Comparison of ENCODE assay signal across 28 cellular contexts in genomic region chr2:230739961-230740360, GRCh38. TPM values are rescaled to one million over a fixed set of nuclear protein-coding genes. Genes with fewer than 3 reads are reported as not detected.
A peak's percentile ranks its signal among the peaks of the same experiment; 100 is the strongest.
DNase-seq lines count a peak whose midpoint lies in the region; ATAC-seq and TF ChIP-seq lines count a peak whose summit lies in the region.
"Had no signal": no experiment of that assay in that cellular context is flagged by ENCODE, and none has a peak within 500 bp of the region (broad histone marks: within the 10 kb centered on the region; RNA-seq: fewer than 3 reads in every experiment).

No MANE protein-coding gene starts in this region.

- H3K4me3 ChIP-seq in osteoblast (ENCODE audit: insufficient read depth, low read length) = no peak overlapping the region
- H3K4me3 ChIP-seq: esophagus squamous epithelium, K562, SJSA1, skin epidermis, thoracic aorta, uterus had no signal

- no peak for DNase-seq in activated CD4-positive, CD25-positive, alpha-beta regulatory T cell treated with anti-CD3 and anti-CD28 coated beads, Interleukin-2, amount 50 U/mL, for 72 hours
- peak; percentile 20 for DNase-seq in EL
- DNase-seq in activated CD4-positive, alpha-beta memory T cell treated with anti-CD3 and anti-CD28 coated beads, Interleukin-2, amount 10 ng/mL, durations not matched to agents 7 days and 5 days = no peak
- peak; percentile 62 for DNase-seq in osteoblast (ENCODE audit: insufficient read length, low spot score, missing footprints)
- no peak for DNase-seq in nucleus accumbens (lab: John Stamatoyannopoulos, UW)
- DNase-seq in NCI-H1048 (lab: John Stamatoyannopoulos, UW) = no peak
- DNase-seq: activated CD4-positive, CD25-positive, alpha-beta regulatory T cell; activated CD8-positive, alpha-beta T cell treated with anti-CD3 and anti-CD28 coated beads for 36 hours; activated effector memory CD4-positive, alpha-beta T cell treated with anti-CD3 and anti-CD28 coated beads, Interleukin-2, amount 50 U/mL, for 16 hours; dermis blood vessel endothelial cell; esophagus squamous epithelium; foreskin keratinocyte; GOT3; head of caudate nucleus; naive thymus-derived CD8-positive, alpha-beta T cell; NCI-H1105; NCI-H187; NCI-H446 treated with DMSO at 0.1 percent for 48 hours; RPMI8226; stimulated activated naive CD4-positive, alpha-beta T cell treated with Interleukin-2 at 50 U/mL for 16 hours; uterus had no signal

- POLR2A ChIA-PET in activated CD4-positive, alpha-beta memory T cell treated with anti-CD3 and anti-CD28 coated beads, Interleukin-2, amount 10 ng/mL, durations not matched to agents 7 days and 5 days (lab: Charles Lee) = interaction anchor here (1.0 kb wide), 1 partner anchor 16 kb away, joined by 3 read pairs; no protein-coding TSS in a partner anchor

- no peak overlapping the region for H3K4me3 Mint-ChIP-seq in activated CD4-positive, alpha-beta memory T cell treated with anti-CD3 and anti-CD28 coated beads, Interleukin-2, amount 10 ng/mL, durations not matched to agents 7 days and 5 days
- H3K4me3 Mint-ChIP-seq: activated CD8-positive, alpha-beta T cell treated with anti-CD3 and anti-CD28 coated beads for 36 hours; central memory CD8-positive, alpha-beta T cell; naive thymus-derived CD8-positive, alpha-beta T cell had no signal

- H3K4me1 Mint-ChIP-seq in activated CD4-positive, alpha-beta memory T cell treated with anti-CD3 and anti-CD28 coated beads, Interleukin-2, amount 10 ng/mL, durations not matched to agents 7 days and 5 days = peaks cover 56% of the 10 kb centered on the region

- no peak overlapping the region for H2AFZ ChIP-seq in osteoblast (ENCODE audit: low read length)

- H3K4me1 ChIP-seq in osteoblast (ENCODE audit: insufficient read depth, low read length) = peaks cover 11% of the 10 kb centered on the region

- peak; percentile 67 to 76 for ATAC-seq in activated CD4-positive, CD25-positive, alpha-beta regulatory T cell treated with anti-CD3 and anti-CD28 coated beads, Interleukin-2, amount 50 U/mL, for 24 hours
- no peak for ATAC-seq in esophagus mucosa
- ATAC-seq: activated CD8-positive, alpha-beta T cell treated with anti-CD3 and anti-CD28 coated beads for 36 hours; foreskin keratinocyte; K562; naive thymus-derived CD8-positive, alpha-beta T cell had no signal

- H3K27me3 ChIP-seq in osteoblast (ENCODE audit: insufficient read depth, low read length) = no peaks in the 10 kb centered on the region
- H3K27me3 ChIP-seq: esophagus squamous epithelium, foreskin keratinocyte, SJSA1, uterus had no signal

- no peak overlapping the region for H3K27ac ChIP-seq in osteoblast (ENCODE audit: low read depth, low read length)
- H3K27ac ChIP-seq: esophagus squamous epithelium, foreskin keratinocyte, SJSA1, skin epidermis, uterus had no signal

- H3K27me3 Mint-ChIP-seq in activated CD4-positive, alpha-beta memory T cell treated with anti-CD3 and anti-CD28 coated beads, Interleukin-2, amount 10 ng/mL, durations not matched to agents 7 days and 5 days = no peaks in the 10 kb centered on the region
- H3K27me3 Mint-ChIP-seq: activated CD8-positive, alpha-beta T cell treated with anti-CD3 and anti-CD28 coated beads for 36 hours; central memory CD8-positive, alpha-beta T cell; naive thymus-derived CD8-positive, alpha-beta T cell had no signal

- peaks cover 42% of the 10 kb centered on the region for H4K20me1 ChIP-seq in osteoblast (ENCODE audit: insufficient read depth, low read length)

- H3K36me3 ChIP-seq in osteoblast (ENCODE audit: insufficient read depth, low read length) = peaks cover 6% of the 10 kb centered on the region
- H3K36me3 ChIP-seq: thoracic aorta, uterus had no signal

- H3K9me3 ChIP-seq in osteoblast (ENCODE audit: low read depth, low read length) = no peaks in the 10 kb centered on the region
- H3K9me3 ChIP-seq: esophagus squamous epithelium, SJSA1, thoracic aorta, uterus had no signal

- CTCF ChIA-PET in activated CD4-positive, alpha-beta memory T cell treated with anti-CD3 and anti-CD28 coated beads, Interleukin-2, amount 10 ng/mL, durations not matched to agents 7 days and 5 days (lab: Charles Lee) = interaction anchor here (0.9 kb wide), 1 partner anchor 96 kb away, joined by 3 read pairs; no protein-coding TSS in a partner anchor

- H3K27ac Mint-ChIP-seq in activated CD4-positive, alpha-beta memory T cell treated with anti-CD3 and anti-CD28 coated beads, Interleukin-2, amount 10 ng/mL, durations not matched to agents 7 days and 5 days = peak overlapping the region; percentile 27
- H3K27ac Mint-ChIP-seq: activated CD8-positive, alpha-beta T cell treated with anti-CD3 and anti-CD28 coated beads for 36 hours had no signal

- no peak for TF ChIP-seq CTCF in osteoblast (IDR thresholded peaks at IDR 0.05; ENCODE audit: extremely low read depth, low read depth, low read length)

- no peaks in the 10 kb centered on the region for H3K9me3 Mint-ChIP-seq in activated CD4-positive, alpha-beta memory T cell treated with anti-CD3 and anti-CD28 coated beads, Interleukin-2, amount 10 ng/mL, durations not matched to agents 7 days and 5 days
- H3K9me3 Mint-ChIP-seq: activated CD8-positive, alpha-beta T cell treated with anti-CD3 and anti-CD28 coated beads for 36 hours; central memory CD8-positive, alpha-beta T cell; naive thymus-derived CD8-positive, alpha-beta T cell had no signal

- H3K36me3 Mint-ChIP-seq in activated CD4-positive, alpha-beta memory T cell treated with anti-CD3 and anti-CD28 coated beads, Interleukin-2, amount 10 ng/mL, durations not matched to agents 7 days and 5 days (ENCODE audit: low read depth) = peaks cover 55% of the 10 kb centered on the region

- no peak overlapping the region for H3K4me2 ChIP-seq in osteoblast (ENCODE audit: insufficient read depth, low read length)

- H3K79me2 ChIP-seq in osteoblast (ENCODE audit: insufficient read depth, low read length) = peaks cover 92% of the 10 kb centered on the region

RNA-seq across cellular contexts. Expression of gene CAB39, which starts 27.3 kb away (rescaled TPM):
- 100 to 1,000 TPM; 156 to 161 TPM for total RNA-seq in activated CD4-positive, alpha-beta memory T cell treated with anti-CD3 and anti-CD28 coated beads, Interleukin-2, amount 10 ng/mL, durations not matched to agents 7 days and 5 days
- total RNA-seq in osteoblast (53.2 and 56.6 TPM in 2 replicates), esophagus mucosa (50.8 TPM)

Comparison
In these comparisons a context has a peak if more than half of its experiments do, and no peak if none do; other contexts are left out.
1. DNase-seq: peak in EL (single experiment) and osteoblast (single experiment); none in activated CD4-positive, CD25-positive, alpha-beta regulatory T cell treated with anti-CD3 and anti-CD28 coated beads, Interleukin-2, amount 50 U/mL, for 72 hours (single experiment), activated CD4-positive, alpha-beta memory T cell treated with anti-CD3 and anti-CD28 coated beads, Interleukin-2, amount 10 ng/mL, durations not matched to agents 7 days and 5 days (single experiment), nucleus accumbens (0 of 56) and NCI-H1048 (single experiment).